ENCODE assay signal across 9 cellular contexts in genomic region chr6:19465760-19466159, GRCh38.
DNase-seq lines count a peak whose midpoint lies in the region; ATAC-seq and TF ChIP-seq lines count a peak whose summit lies in the region.
"Had no signal": no experiment of that assay in that cellular context is flagged by ENCODE, and none has a peak within 500 bp of the region (broad histone marks: within the 10 kb centered on the region; RNA-seq: fewer than 3 reads in every experiment).

No MANE protein-coding gene starts in this region.

- peak; percentile 75 for ATAC-seq in Panc1
- ATAC-seq in HG03280 (IDR thresholded peaks at IDR 0.05; ENCODE audit: unreplicated experiment) = no peak

- in situ Hi-C loops in Panc1 (cut with HindIII; ENCODE audit: low pct_unique_long_range_greater_than_20kb, low sequenced_read_pairs) = no loop called here

- intact Hi-C loops in Panc1 (cut with micrococcal nuclease; ENCODE audit: unreplicated experiment) = no loop called here

- BruUV-seq in Panc1 (replicated peaks; lab: Mats Ljungman, UMichigan) = no TSS peak

- H3K4me1 ChIP-seq in Panc1 (ENCODE audit: control insufficient read depth, insufficient read depth, low read length) = peaks cover 14% of the 10 kb centered on the region
- H3K4me1 ChIP-seq in suprapubic skin = peaks cover 22% of the 10 kb centered on the region
- H3K4me1 ChIP-seq: adrenal gland had no signal

- H3K36me3 ChIP-seq in Panc1 (ENCODE audit: control insufficient read depth, insufficient read depth, low read length) = no peaks in the 10 kb centered on the region
- no peaks in the 10 kb centered on the region for H3K36me3 ChIP-seq in suprapubic skin
- H3K36me3 ChIP-seq: adrenal gland had no signal

- no peak for TF ChIP-seq POLR2A in suprapubic skin (IDR thresholded peaks at IDR 0.05)

- no peak for TF ChIP-seq CTCF in Panc1 (IDR thresholded peaks at IDR 0.05)
- TF ChIP-seq CTCF in foreskin fibroblast (IDR thresholded peaks at IDR 0.05; ENCODE audit: low read depth, low read length) = no peak
- TF ChIP-seq CTCF in suprapubic skin (IDR thresholded peaks at IDR 0.05) = no peak
- TF ChIP-seq CTCF in RWPE1 (conservative IDR thresholded peaks at IDR 0.05; ENCODE audit: low read depth) = no peak

- WGBS in suprapubic skin = 26% methylated on average over 3 of the region's 3 CpGs

- peak; percentile 26 for DNase-seq in NCI-H2107 treated with DMSO at 0.1 percent for 48 hours (lab: John Stamatoyannopoulos, UW; ENCODE audit: unreplicated experiment)
- no peak for DNase-seq in NCI-H2107 (lab: John Stamatoyannopoulos, UW)
- DNase-seq in Panc1 (ENCODE audit: low read depth, low spot score) = peak; percentile 68
- peak; percentile 68 to 72 for DNase-seq in foreskin fibroblast
- no peak for DNase-seq in suprapubic skin (ENCODE audit: low spot score in 2 of 2)
- DNase-seq in stimulated activated CD4-positive, alpha-beta T cell treated with anti-CD3 and anti-CD28 coated beads, Interleukin-15, amount 100 ng/mL, for 24 hours = no peak
- no peak for DNase-seq in RWPE1 (ENCODE audit: low spot score)
- DNase-seq: adrenal gland had no signal

- H3K4me3 ChIP-seq in Panc1 (ENCODE audit: low read depth in 2 of 2, low read length in 2 of 2) = peak overlapping the region in 1 of 2 experiments; percentile 36; a peak in 2 of 4 replicates
- H3K4me3 ChIP-seq in foreskin fibroblast (ENCODE audit: low read depth in 1 of 2, low read length in 2 of 2) = no peak overlapping the region
- H3K4me3 ChIP-seq in suprapubic skin = no peak overlapping the region
- H3K4me3 ChIP-seq: adrenal gland had no signal

- peak overlapping the region; percentile 75; the same call in 1 of the 2 replicates for H3K27ac ChIP-seq in Panc1 (ENCODE audit: low read length)
- peak overlapping the region; percentile 41 for H3K27ac ChIP-seq in suprapubic skin
- H3K27ac ChIP-seq in RWPE1 = no peak overlapping the region
- H3K27ac ChIP-seq: adrenal gland had no signal

- CTCF ChIA-PET in Panc1 (lab: Charles Lee) = interaction anchor here (0.6 kb wide), 1 partner anchor 868 kb away, joined by 10 read pairs; no protein-coding TSS in a partner anchor
- CTCF ChIA-PET in RWPE1 (lab: Yijun Ruan, JAX) = interaction anchor here (0.6 kb wide), 2 partner anchors 86 to 158 kb away, joined by 3 read pairs; no protein-coding TSS in a partner anchor

- H3K27me3 ChIP-seq in Panc1 (ENCODE audit: control insufficient read depth, insufficient read depth, low read length) (no peaks in the 10 kb centered on the region), suprapubic skin (no peaks in the 10 kb centered on the region)
- H3K27me3 ChIP-seq: adrenal gland had no signal

- H3K9me3 ChIP-seq in Panc1 (ENCODE audit: control insufficient read depth, insufficient read depth, low read depth, low read length) = no peaks in the 10 kb centered on the region
- H3K9me3 ChIP-seq in suprapubic skin = no peaks in the 10 kb centered on the region
- H3K9me3 ChIP-seq: adrenal gland had no signal

- no peak for TF ChIP-seq EP300 in suprapubic skin (IDR thresholded peaks at IDR 0.05)

- POLR2A ChIA-PET in Panc1 (lab: Charles Lee) (no interaction called here), RWPE1 (lab: Yijun Ruan, JAX; ENCODE audit: low non-redundant PET) (no interaction called here)

Comparison
In these comparisons a context has a peak if more than half of its experiments do, and no peak if none do; other contexts are left out.
1. DNase-seq: peak in NCI-H2107 treated with DMSO at 0.1 percent for 48 hours (single experiment), Panc1 (single experiment) and foreskin fibroblast (2 of 2); none in NCI-H2107 (single experiment), suprapubic skin (0 of 2), stimulated activated CD4-positive, alpha-beta T cell treated with anti-CD3 and anti-CD28 coated beads, Interleukin-15, amount 100 ng/mL, for 24 hours (single experiment) and RWPE1 (single experiment).